Comparison of ENCODE assay signal across 15 cellular contexts in genomic region chr9:16344343-16344742, GRCh38.
DNase-seq lines count a peak whose midpoint lies in the region; ATAC-seq, FAIRE-seq and TF ChIP-seq lines count a peak whose summit lies in the region.
"Had no signal": no experiment of that assay in that cellular context is flagged by ENCODE, and none has a peak within 500 bp of the region (broad histone marks: within the 10 kb centered on the region; RNA-seq: fewer than 3 reads in every experiment).

No MANE protein-coding gene starts in this region.

- ATAC-seq in GM18909 (IDR thresholded peaks at IDR 0.05; ENCODE audit: poor library complexity, unreplicated experiment) (no peak), GM21529 (IDR thresholded peaks at IDR 0.05; ENCODE audit: unreplicated experiment) (no peak)
- ATAC-seq: Panc1 had no signal

- no peaks in the 10 kb centered on the region for H3K4me1 Mint-ChIP-seq in activated CD4-positive, alpha-beta memory T cell treated with anti-CD3 and anti-CD28 coated beads, Interleukin-2, amount 10 ng/mL, durations not matched to agents 7 days and 5 days
- H3K4me1 Mint-ChIP-seq: activated CD4-positive, alpha-beta T cell treated with anti-CD3 and anti-CD28 coated beads, Interleukin-2, amount 10 ng/mL, durations not matched to agents 24 days and 14 days had no signal

- TF ChIP-seq CTCF in AG10803 (conservative IDR thresholded peaks at IDR 0.05; ENCODE audit: low read length) = no peak

- no peaks in the 10 kb centered on the region for H3K27me3 Mint-ChIP-seq in activated CD4-positive, alpha-beta memory T cell treated with anti-CD3 and anti-CD28 coated beads, Interleukin-2, amount 10 ng/mL, durations not matched to agents 7 days and 5 days
- H3K27me3 Mint-ChIP-seq: activated CD4-positive, alpha-beta T cell treated with anti-CD3 and anti-CD28 coated beads, Interleukin-2, amount 10 ng/mL, durations not matched to agents 24 days and 14 days; activated naive CD8-positive, alpha-beta T cell had no signal

- no peaks in the 10 kb centered on the region for H3K36me3 Mint-ChIP-seq in activated CD4-positive, alpha-beta memory T cell treated with anti-CD3 and anti-CD28 coated beads, Interleukin-2, amount 10 ng/mL, durations not matched to agents 7 days and 5 days (ENCODE audit: low read depth)
- H3K36me3 Mint-ChIP-seq: activated naive CD8-positive, alpha-beta T cell had no signal

- H3K4me3 ChIP-seq in AG10803 (ENCODE audit: low read length) = no peak overlapping the region
- H3K4me3 ChIP-seq: HAP-1 had no signal

- CTCF ChIA-PET in activated CD4-positive, alpha-beta memory T cell treated with anti-CD3 and anti-CD28 coated beads, Interleukin-2, amount 10 ng/mL, durations not matched to agents 7 days and 5 days (lab: Charles Lee) = no interaction called here

- H3K27ac Mint-ChIP-seq in activated CD4-positive, alpha-beta memory T cell treated with anti-CD3 and anti-CD28 coated beads, Interleukin-2, amount 10 ng/mL, durations not matched to agents 7 days and 5 days = no peak overlapping the region
- H3K27ac Mint-ChIP-seq: activated CD4-positive, alpha-beta T cell treated with anti-CD3 and anti-CD28 coated beads, Interleukin-2, amount 10 ng/mL, durations not matched to agents 24 days and 14 days; activated naive CD8-positive, alpha-beta T cell had no signal

- POLR2A ChIA-PET in activated CD4-positive, alpha-beta memory T cell treated with anti-CD3 and anti-CD28 coated beads, Interleukin-2, amount 10 ng/mL, durations not matched to agents 7 days and 5 days (lab: Charles Lee) = no interaction called here

- DNase-seq in AG10803 (ENCODE audit: low read depth) (peak; percentile 93), RCC 7860 (ENCODE audit: low spot score) (peak; percentile 79), fibroblast of the conjunctiva (ENCODE audit: low read depth) (peak; percentile 29), non-pigmented ciliary epithelial cell (ENCODE audit: low read depth) (peak; percentile 84), HT-29 (ENCODE audit: low spot score) (no peak)
- no peak for DNase-seq in activated CD4-positive, alpha-beta memory T cell treated with anti-CD3 and anti-CD28 coated beads, Interleukin-2, amount 10 ng/mL, durations not matched to agents 7 days and 5 days
- DNase-seq: activated CD4-positive, alpha-beta T cell treated with anti-CD3 and anti-CD28 coated beads, Interleukin-2, amount 10 ng/mL, durations not matched to agents 24 days and 14 days; Caco-2; NCI-H1105 had no signal

- no peak overlapping the region for H3K4me3 Mint-ChIP-seq in activated CD4-positive, alpha-beta memory T cell treated with anti-CD3 and anti-CD28 coated beads, Interleukin-2, amount 10 ng/mL, durations not matched to agents 7 days and 5 days
- H3K4me3 Mint-ChIP-seq: activated CD4-positive, alpha-beta T cell treated with anti-CD3 and anti-CD28 coated beads, Interleukin-2, amount 10 ng/mL, durations not matched to agents 24 days and 14 days; activated naive CD8-positive, alpha-beta T cell had no signal

- peak; percentile 91 for FAIRE-seq in RCC 7860 (lab: Jason Lieb, UNC)
- FAIRE-seq: frontal cortex had no signal

- peaks cover 16% of the 10 kb centered on the region for H3K9me3 Mint-ChIP-seq in activated CD4-positive, alpha-beta memory T cell treated with anti-CD3 and anti-CD28 coated beads, Interleukin-2, amount 10 ng/mL, durations not matched to agents 7 days and 5 days
- H3K9me3 Mint-ChIP-seq: activated CD4-positive, alpha-beta T cell treated with anti-CD3 and anti-CD28 coated beads, Interleukin-2, amount 10 ng/mL, durations not matched to agents 24 days and 14 days had no signal

Comparison
In these comparisons a context has a peak if more than half of its experiments do, and no peak if none do; other contexts are left out.
1. DNase-seq: peak in AG10803 (single experiment), RCC 7860 (single experiment), fibroblast of the conjunctiva (single experiment) and non-pigmented ciliary epithelial cell (single experiment); none in activated CD4-positive, alpha-beta memory T cell treated with anti-CD3 and anti-CD28 coated beads, Interleukin-2, amount 10 ng/mL, durations not matched to agents 7 days and 5 days (single experiment) and HT-29 (single experiment).